ENCODE assay signal across 1 cellular context in the genomic region with DNA sequence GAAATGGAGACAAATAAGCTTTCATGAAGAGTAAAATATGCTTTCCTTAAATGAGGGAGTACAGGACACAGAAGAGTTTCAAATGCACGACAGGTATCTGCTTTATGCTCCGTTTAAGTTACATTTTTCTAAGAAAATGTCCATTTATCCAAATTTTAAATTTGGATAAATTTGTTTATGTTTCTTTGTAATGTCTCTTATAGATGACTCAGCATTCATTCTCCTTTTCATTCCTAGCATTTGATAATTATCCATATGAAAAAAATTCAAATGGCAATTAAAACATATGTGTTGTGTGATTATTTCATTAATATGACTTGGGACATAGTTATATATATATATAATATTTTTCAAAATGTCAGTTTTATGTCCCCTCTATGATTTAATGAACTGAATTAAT.
TF ChIP-seq lines count a peak whose summit lies in the region.

No MANE protein-coding gene starts in this region.

TF ChIP-seq in HepG2, 621 proteins besides CTCF, POLR2A, EP300 and RAD21 (continued from another document):
- TF ChIP-seq, protein P1, sequence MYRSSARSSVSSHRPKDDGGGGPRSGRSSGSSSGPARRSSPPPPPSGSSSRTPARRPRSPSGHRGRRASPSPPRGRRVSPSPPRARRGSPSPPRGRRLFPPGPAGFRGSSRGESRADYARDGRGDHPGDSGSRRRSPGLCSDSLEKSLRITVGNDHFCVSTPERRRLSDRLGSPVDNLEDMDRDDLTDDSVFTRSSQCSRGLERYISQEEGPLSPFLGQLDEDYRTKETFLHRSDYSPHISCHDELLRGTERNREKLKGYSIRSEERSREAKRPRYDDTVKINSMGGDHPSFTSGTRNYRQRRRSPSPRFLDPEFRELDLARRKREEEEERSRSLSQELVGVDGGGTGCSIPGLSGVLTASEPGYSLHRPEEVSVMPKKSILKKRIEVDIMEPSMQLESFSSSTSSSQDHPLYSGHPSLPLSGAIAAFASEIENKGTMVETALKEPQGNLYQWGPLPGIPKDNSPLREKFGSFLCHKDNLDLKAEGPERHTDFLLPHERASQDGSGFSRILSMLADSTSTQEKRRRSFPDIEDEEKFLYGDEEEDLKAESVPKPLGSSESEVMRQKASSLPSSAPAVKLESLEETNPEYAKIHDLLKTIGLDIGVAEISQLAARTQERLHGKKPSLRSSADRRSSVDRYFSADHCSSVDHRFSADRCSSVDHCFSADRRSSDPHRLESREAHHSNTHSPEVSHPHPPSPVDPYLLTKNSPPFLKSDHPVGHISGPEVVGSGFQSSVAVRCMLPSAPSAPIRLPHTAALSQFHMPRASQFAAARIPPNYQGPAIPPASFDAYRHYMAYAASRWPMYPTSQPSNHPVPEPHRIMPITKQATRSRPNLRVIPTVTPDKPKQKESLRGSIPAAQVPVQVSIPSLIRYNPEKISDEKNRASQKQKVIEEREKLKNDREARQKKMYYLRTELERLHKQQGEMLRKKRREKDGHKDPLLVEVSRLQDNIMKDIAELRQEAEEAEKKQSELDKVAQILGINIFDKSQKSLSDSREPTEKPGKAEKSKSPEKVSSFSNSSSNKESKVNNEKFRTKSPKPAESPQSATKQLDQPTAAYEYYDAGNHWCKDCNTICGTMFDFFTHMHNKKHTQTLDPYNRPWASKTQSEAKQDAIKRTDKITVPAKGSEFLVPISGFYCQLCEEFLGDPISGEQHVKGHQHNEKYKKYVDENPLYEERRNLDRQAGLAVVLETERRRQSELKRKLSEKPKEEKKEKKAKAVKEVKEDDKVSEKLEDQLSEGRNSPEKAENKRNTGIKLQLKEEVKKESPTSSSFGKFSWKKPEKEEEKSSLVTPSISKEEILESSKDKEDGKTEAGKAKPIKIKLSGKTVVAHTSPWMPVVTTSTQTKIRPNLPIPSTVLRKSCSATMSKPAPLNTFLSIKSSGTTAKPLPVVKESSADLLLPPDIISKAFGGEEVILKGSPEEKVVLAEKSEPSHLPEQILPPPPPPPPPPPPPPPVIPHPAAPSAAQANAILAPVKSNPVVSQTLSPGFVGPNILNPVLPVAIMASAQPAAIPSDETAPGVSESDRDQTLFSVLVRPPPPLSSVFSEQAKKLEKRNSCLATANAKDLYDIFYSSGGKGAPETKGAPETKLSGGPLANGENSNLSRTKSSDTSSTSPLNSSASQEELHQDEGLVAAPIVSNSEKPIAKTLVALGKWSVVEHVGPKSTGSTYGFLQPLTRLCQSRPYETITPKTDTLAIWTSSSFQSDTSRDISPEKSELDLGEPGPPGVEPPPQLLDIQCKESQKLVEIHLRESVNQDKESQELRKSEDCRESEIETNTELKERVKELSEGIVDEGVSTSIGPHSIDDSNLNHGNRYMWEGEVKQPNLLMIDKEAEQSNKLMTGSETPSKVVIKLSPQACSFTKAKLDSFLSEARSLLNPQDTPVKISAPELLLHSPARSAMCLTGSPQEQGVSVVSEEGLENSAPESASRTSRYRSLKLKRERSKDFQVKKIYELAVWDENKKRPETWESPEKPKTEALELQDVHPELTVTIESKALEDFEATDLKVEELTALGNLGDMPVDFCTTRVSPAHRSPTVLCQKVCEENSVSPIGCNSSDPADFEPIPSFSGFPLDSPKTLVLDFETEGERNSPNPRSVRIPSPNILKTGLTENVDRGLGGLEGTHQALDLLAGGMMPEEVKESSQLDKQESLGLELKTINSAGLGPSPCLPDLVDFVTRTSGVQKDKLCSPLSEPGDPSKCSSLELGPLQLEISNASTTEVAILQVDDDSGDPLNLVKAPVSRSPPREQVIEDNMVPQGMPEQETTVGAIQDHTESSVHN (CRISPR knock-in tag; IDR thresholded peaks at IDR 0.05) = no peak
- no peak for TF ChIP-seq PITX1 (CRISPR knock-in tag; IDR thresholded peaks at IDR 0.05)
- TF ChIP-seq, protein P2, sequence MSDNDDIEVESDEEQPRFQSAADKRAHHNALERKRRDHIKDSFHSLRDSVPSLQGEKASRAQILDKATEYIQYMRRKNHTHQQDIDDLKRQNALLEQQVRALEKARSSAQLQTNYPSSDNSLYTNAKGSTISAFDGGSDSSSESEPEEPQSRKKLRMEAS (IDR thresholded peaks at IDR 0.05) = no peak
